Comparison of ENCODE assay signal across 1 cellular context in the genomic region with DNA sequence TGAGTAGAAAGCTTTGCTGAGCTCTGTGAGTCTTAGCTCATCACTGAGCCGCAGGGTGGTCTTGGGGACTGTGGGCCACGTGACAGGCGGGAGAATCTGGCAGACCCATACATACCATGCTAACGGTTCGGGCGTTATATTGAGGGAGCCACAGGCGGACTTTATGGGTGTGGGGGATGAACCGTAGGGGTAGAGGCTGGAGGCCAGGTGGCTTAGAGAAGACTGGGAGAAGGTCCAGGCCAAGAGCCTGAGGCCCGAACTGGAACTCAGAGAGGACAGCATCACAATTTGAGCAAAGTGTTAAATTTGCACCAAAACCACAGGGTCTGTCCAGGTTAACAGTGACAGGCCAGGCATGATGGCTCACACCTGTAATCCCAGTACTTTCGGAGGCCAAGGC.
TF ChIP-seq lines count a peak whose summit lies in the region.

No MANE protein-coding gene starts in this region.

TF ChIP-seq in HepG2, 621 proteins besides CTCF, POLR2A, EP300 and RAD21:
- TF ChIP-seq, protein P1, sequence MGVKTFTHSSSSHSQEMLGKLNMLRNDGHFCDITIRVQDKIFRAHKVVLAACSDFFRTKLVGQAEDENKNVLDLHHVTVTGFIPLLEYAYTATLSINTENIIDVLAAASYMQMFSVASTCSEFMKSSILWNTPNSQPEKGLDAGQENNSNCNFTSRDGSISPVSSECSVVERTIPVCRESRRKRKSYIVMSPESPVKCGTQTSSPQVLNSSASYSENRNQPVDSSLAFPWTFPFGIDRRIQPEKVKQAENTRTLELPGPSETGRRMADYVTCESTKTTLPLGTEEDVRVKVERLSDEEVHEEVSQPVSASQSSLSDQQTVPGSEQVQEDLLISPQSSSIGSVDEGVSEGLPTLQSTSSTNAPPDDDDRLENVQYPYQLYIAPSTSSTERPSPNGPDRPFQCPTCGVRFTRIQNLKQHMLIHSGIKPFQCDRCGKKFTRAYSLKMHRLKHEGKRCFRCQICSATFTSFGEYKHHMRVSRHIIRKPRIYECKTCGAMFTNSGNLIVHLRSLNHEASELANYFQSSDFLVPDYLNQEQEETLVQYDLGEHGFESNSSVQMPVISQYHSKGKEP (CRISPR knock-in tag; IDR thresholded peaks at IDR 0.05): no peak
- TF ChIP-seq SP140L (CRISPR knock-in tag; IDR thresholded peaks at IDR 0.05; ENCODE audit: borderline replicate concordance) (no peak), NCOA1 (CRISPR knock-in tag; IDR thresholded peaks at IDR 0.05) (0 out of 2 replicates have a peak, but pooled peaks have one; percentile 34)
- TF ChIP-seq, protein P2, sequence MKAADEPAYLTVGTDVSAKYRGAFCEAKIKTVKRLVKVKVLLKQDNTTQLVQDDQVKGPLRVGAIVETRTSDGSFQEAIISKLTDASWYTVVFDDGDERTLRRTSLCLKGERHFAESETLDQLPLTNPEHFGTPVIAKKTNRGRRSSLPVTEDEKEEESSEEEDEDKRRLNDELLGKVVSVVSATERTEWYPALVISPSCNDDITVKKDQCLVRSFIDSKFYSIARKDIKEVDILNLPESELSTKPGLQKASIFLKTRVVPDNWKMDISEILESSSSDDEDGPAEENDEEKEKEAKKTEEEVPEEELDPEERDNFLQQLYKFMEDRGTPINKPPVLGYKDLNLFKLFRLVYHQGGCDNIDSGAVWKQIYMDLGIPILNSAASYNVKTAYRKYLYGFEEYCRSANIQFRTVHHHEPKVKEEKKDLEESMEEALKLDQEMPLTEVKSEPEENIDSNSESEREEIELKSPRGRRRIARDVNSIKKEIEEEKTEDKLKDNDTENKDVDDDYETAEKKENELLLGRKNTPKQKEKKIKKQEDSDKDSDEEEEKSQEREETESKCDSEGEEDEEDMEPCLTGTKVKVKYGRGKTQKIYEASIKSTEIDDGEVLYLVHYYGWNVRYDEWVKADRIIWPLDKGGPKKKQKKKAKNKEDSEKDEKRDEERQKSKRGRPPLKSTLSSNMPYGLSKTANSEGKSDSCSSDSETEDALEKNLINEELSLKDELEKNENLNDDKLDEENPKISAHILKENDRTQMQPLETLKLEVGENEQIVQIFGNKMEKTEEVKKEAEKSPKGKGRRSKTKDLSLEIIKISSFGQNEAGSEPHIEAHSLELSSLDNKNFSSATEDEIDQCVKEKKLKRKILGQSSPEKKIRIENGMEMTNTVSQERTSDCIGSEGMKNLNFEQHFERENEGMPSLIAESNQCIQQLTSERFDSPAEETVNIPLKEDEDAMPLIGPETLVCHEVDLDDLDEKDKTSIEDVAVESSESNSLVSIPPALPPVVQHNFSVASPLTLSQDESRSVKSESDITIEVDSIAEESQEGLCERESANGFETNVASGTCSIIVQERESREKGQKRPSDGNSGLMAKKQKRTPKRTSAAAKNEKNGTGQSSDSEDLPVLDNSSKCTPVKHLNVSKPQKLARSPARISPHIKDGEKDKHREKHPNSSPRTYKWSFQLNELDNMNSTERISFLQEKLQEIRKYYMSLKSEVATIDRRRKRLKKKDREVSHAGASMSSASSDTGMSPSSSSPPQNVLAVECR (CRISPR knock-in tag; IDR thresholded peaks at IDR 0.05; ENCODE audit: borderline replicate concordance): 0 out of 2 replicates have a peak, but pooled peaks have one; percentile 12
- TF ChIP-seq, protein P3, sequence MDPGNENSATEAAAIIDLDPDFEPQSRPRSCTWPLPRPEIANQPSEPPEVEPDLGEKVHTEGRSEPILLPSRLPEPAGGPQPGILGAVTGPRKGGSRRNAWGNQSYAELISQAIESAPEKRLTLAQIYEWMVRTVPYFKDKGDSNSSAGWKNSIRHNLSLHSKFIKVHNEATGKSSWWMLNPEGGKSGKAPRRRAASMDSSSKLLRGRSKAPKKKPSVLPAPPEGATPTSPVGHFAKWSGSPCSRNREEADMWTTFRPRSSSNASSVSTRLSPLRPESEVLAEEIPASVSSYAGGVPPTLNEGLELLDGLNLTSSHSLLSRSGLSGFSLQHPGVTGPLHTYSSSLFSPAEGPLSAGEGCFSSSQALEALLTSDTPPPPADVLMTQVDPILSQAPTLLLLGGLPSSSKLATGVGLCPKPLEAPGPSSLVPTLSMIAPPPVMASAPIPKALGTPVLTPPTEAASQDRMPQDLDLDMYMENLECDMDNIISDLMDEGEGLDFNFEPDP (CRISPR knock-in tag; conservative IDR thresholded peaks at IDR 0.05): 0 out of 2 replicates have a peak, but pooled peaks have one; percentile 64
- TF ChIP-seq, protein P4, sequence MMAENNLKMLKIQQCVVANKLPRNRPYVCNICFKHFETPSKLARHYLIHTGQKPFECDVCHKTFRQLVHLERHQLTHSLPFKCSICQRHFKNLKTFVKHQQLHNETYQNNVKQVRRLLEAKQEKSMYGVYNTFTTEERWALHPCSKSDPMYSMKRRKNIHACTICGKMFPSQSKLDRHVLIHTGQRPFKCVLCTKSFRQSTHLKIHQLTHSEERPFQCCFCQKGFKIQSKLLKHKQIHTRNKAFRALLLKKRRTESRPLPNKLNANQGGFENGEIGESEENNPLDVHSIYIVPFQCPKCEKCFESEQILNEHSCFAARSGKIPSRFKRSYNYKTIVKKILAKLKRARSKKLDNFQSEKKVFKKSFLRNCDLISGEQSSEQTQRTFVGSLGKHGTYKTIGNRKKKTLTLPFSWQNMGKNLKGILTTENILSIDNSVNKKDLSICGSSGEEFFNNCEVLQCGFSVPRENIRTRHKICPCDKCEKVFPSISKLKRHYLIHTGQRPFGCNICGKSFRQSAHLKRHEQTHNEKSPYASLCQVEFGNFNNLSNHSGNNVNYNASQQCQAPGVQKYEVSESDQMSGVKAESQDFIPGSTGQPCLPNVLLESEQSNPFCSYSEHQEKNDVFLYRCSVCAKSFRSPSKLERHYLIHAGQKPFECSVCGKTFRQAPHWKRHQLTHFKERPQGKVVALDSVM (CRISPR knock-in tag; IDR thresholded peaks at IDR 0.05): peak; percentile 55; the same call in 1 of the 2 replicates
